In the genomic region with DNA sequence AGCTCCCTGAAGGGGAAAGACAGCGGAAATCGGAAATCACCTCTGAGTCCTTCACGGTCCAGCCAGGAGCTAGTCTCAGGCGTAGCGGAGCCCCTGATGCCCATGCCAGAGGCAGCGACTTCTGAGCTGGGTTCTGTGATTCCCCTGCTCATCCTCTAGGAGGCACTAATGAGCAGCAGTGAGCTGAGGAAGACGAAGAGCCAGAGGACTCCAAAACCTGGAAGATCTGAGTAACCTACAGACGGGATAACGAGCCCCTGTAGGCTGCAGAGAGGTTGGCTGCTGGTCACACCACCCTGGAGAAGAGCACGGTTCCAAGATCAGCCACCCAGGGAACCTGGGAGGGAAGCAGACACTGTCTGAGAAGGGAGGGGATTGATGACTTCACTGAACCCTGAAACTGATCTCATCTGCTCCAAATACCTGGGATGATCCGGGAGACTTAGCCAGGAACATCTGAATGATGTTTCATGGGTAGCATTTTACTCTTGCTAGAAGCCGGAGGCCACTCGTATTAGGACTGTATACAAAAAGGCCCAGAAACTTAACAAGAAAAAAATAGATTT, we compare ENCODE assay signal across 11 cellular contexts.
DNase-seq lines count a peak whose midpoint lies in the region; TF ChIP-seq lines count a peak whose summit lies in the region.
"Had no signal": no experiment of that assay in that cellular context is flagged by ENCODE, and none has a peak within 500 bp of the region (broad histone marks: within the 10 kb centered on the region; RNA-seq: fewer than 3 reads in every experiment).

No MANE protein-coding gene starts in this region.

- H3F3A ChIP-seq in MM.1S (ENCODE audit: insufficient read depth, low read length) = no peaks in the 10 kb centered on the region

- TF ChIP-seq CTCF in MM.1S (IDR thresholded peaks at IDR 0.05; ENCODE audit: low read length) (peak; percentile 35), retinal pigment epithelial cell (conservative IDR thresholded peaks at IDR 0.05; ENCODE audit: low read depth, low read length) (peak; percentile 4)

- no peak overlapping the region for H3K4me3 ChIP-seq in MM.1S (ENCODE audit: low read length)
- H3K4me3 ChIP-seq in retinal pigment epithelial cell (ENCODE audit: low read length) = no peak overlapping the region
- H3K4me3 ChIP-seq: thoracic aorta had no signal

- H3K9ac ChIP-seq in MM.1S (ENCODE audit: low read length) = no peak overlapping the region

- no peaks in the 10 kb centered on the region for H4K20me1 ChIP-seq in MM.1S (ENCODE audit: insufficient read depth, low read length)

- no peaks in the 10 kb centered on the region for H3K9me3 ChIP-seq in MM.1S (replicated peaks; ENCODE audit: insufficient read depth, low read length)
- H3K9me3 ChIP-seq: thoracic aorta had no signal

- no peak overlapping the region for H3K27ac ChIP-seq in MM.1S (ENCODE audit: low read length)
- H3K27ac ChIP-seq: thoracic aorta had no signal

- H3K36me3 ChIP-seq in MM.1S (replicated peaks; ENCODE audit: insufficient read depth, low read length) = no peaks in the 10 kb centered on the region
- H3K36me3 ChIP-seq: thoracic aorta had no signal

- no peaks in the 10 kb centered on the region for H3K27me3 ChIP-seq in MM.1S (replicated peaks; ENCODE audit: insufficient read depth, low read length)

- no peaks in the 10 kb centered on the region for H3K79me2 ChIP-seq in MM.1S (ENCODE audit: low read length)

- H3K9me2 ChIP-seq in MM.1S (replicated peaks; ENCODE audit: insufficient read depth, low read length) = no peaks in the 10 kb centered on the region

- no peak overlapping the region for H3K4me2 ChIP-seq in MM.1S (ENCODE audit: low read depth, low read length)

- no peak overlapping the region for H2AFZ ChIP-seq in MM.1S (ENCODE audit: low read length)

- no peaks in the 10 kb centered on the region for H3K4me1 ChIP-seq in MM.1S (ENCODE audit: low read length)

- DNase-seq in NCI-H146 (lab: John Stamatoyannopoulos, UW) (peak; percentile 32), NCI-H146 treated with DMSO at 0.1 percent for 48 hours (lab: John Stamatoyannopoulos, UW; ENCODE audit: unreplicated experiment) (no peak), MM.1S (no peak), ecto neural progenitor cell (ENCODE audit: low spot score) (peak; percentile 58), retinal pigment epithelial cell (ENCODE audit: low read depth) (no peak), NCI-H2171 treated with DMSO at 0.1 percent for 48 hours (lab: John Stamatoyannopoulos, UW) (no peak), NCI-H2196 treated with DMSO at 0.1 percent for 48 hours (lab: John Stamatoyannopoulos, UW; ENCODE audit: unreplicated experiment) (no peak), cerebellum (ENCODE audit: low spot score) (no peak)
- DNase-seq: activated naive CD8-positive, alpha-beta T cell treated with anti-CD3 and anti-CD28 coated beads, Interleukin-2, amount 10 ng/mL, durations not matched to agents 7 days and 5 days; MV-4-11 had no signal

Comparison
In these comparisons a context has a peak if more than half of its experiments do, and no peak if none do; other contexts are left out.
1. DNase-seq: peak in NCI-H146 (single experiment) and ecto neural progenitor cell (single experiment); none in NCI-H146 treated with DMSO at 0.1 percent for 48 hours (single experiment), MM.1S (single experiment), retinal pigment epithelial cell (single experiment), NCI-H2171 treated with DMSO at 0.1 percent for 48 hours (single experiment), NCI-H2196 treated with DMSO at 0.1 percent for 48 hours (single experiment) and cerebellum (single experiment).